Comparison of ENCODE assay signal across 22 cellular contexts in the genomic region with DNA sequence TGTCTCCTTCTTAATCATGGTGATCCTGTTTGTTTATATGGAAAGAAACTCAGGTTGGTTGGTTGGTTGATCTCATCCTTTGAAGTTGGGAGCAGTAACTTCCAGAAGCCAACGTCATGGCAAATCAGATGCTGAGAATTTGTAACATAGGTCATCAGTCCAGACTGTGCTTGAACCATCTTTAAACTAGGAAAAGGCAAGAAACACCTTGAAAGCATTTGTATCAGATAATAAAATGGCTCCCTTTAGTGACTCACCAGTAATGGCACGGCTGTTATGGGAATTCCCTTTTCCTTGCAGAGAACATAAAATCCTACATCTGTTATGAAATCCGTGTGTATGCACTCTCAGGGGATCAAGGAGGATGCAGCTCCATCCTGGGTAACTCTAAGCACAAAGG. TPM values are rescaled to one million over a fixed set of nuclear protein-coding genes. Genes with fewer than 3 reads are reported as not detected.
DNase-seq lines count a peak whose midpoint lies in the region; ATAC-seq and TF ChIP-seq lines count a peak whose summit lies in the region.
"Had no signal": no experiment of that assay in that cellular context is flagged by ENCODE, and none has a peak within 500 bp of the region (broad histone marks: within the 10 kb centered on the region; RNA-seq: fewer than 3 reads in every experiment).

No MANE protein-coding gene starts in this region.

- H3K4me3 ChIP-seq in choroid plexus epithelial cell (ENCODE audit: low read depth, low read length) (no peak overlapping the region), parathyroid adenoma (ENCODE audit: low read depth, low read length) (peak overlapping the region; percentile 11), adrenal gland (no peak overlapping the region)
- H3K4me3 ChIP-seq: GM23338, right lobe of liver, SK-N-MC, stomach, uterus had no signal

- H3K27ac ChIP-seq in parathyroid adenoma (peak overlapping the region; percentile 97), adrenal gland (no peak overlapping the region)
- H3K27ac ChIP-seq: stomach, uterus had no signal

- H3K27ac Mint-ChIP-seq in stimulated activated effector memory CD8-positive, alpha-beta T cell treated with anti-CD3 and anti-CD28 coated beads, Interleukin-12 subunit alpha, Interleukin-12 subunit beta, amount 100 ng/mL, for 72 hours: no peak overlapping the region
- H3K27ac Mint-ChIP-seq in T-cell: no peak overlapping the region
- H3K27ac Mint-ChIP-seq: activated naive CD4-positive, alpha-beta T cell treated with anti-CD3 and anti-CD28 coated beads, Interleukin-2, amount 10 ng/mL, durations not matched to agents 7 days and 5 days; GM23338; IgD-negative memory B cell had no signal

- H3K27me3 ChIP-seq in parathyroid adenoma (ENCODE audit: control insufficient read depth, insufficient read depth, low read length): no peaks in the 10 kb centered on the region
- no peaks in the 10 kb centered on the region for H3K27me3 ChIP-seq in adrenal gland
- H3K27me3 ChIP-seq: right lobe of liver, stomach, uterus had no signal

- H3K4me1 ChIP-seq in parathyroid adenoma (peaks cover 39% of the 10 kb centered on the region), adrenal gland (replicated peaks in 1 of 2) (no peaks in the 10 kb centered on the region)
- H3K4me1 ChIP-seq: uterus had no signal

- no peak overlapping the region for H2AFZ ChIP-seq in parathyroid adenoma
- H2AFZ ChIP-seq: GM23338 had no signal

- ATAC-seq in stimulated activated effector memory CD8-positive, alpha-beta T cell treated with anti-CD3 and anti-CD28 coated beads, Interleukin-12 subunit alpha, Interleukin-12 subunit beta, amount 100 ng/mL, for 72 hours: no peak
- ATAC-seq in T-cell (replicated peaks in 1 of 4) (no peak), GM21423 (IDR thresholded peaks at IDR 0.05; ENCODE audit: unreplicated experiment) (no peak)
- ATAC-seq: GM23338, left colon had no signal

- DNase-seq in Daoy (ENCODE audit: low read depth) (peak; percentile 46), NCI-H226 (peak; percentile 52), choroid plexus epithelial cell (ENCODE audit: low read depth) (peak; percentile 37), adrenal gland (no peak), T-cell (no peak)
- DNase-seq in stimulated activated effector memory CD8-positive, alpha-beta T cell treated with anti-CD3 and anti-CD28 coated beads, Interleukin-12 subunit alpha, Interleukin-12 subunit beta, amount 100 ng/mL, for 72 hours (ENCODE audit: low spot score in 2 of 2): no peak
- DNase-seq: activated CD4-positive, alpha-beta T cell treated with anti-CD3 and anti-CD28 coated beads for 48 hours; activated naive CD4-positive, alpha-beta T cell treated with anti-CD3 and anti-CD28 coated beads, Interleukin-2, amount 10 ng/mL, durations not matched to agents 7 days and 5 days; COR-L47; effector CD4-positive, alpha-beta T cell; GDM1; left colon; NCI-H2029 treated with DMSO at 0.1 percent for 48 hours; nucleus accumbens; right lobe of liver; stomach; uterus had no signal

- H3K36me3 ChIP-seq in parathyroid adenoma (ENCODE audit: control insufficient read depth, insufficient read depth, low read length) (no peaks in the 10 kb centered on the region), adrenal gland (replicated peaks in 1 of 2) (no peaks in the 10 kb centered on the region)
- H3K36me3 ChIP-seq: right lobe of liver, stomach, uterus had no signal

- no peaks in the 10 kb centered on the region for H3K9me3 ChIP-seq in parathyroid adenoma (ENCODE audit: control insufficient read depth, low read length)
- no peaks in the 10 kb centered on the region for H3K9me3 ChIP-seq in adrenal gland (replicated peaks in 1 of 3)
- H3K9me3 ChIP-seq: right lobe of liver, stomach, uterus had no signal

- 64 to 75% (median 69%) methylated on average over 3 of the region's 3 CpGs for WGBS in adrenal gland, 4 donors

- CTCF ChIA-PET in T-cell (lab: Charles Lee): no interaction called here

- peak overlapping the region; percentile 67 for H3K4me2 ChIP-seq in parathyroid adenoma (ENCODE audit: low read length)
- H3K4me2 ChIP-seq: GM23338 had no signal

- no peaks in the 10 kb centered on the region for H3K9me3 Mint-ChIP-seq in stimulated activated effector memory CD8-positive, alpha-beta T cell treated with anti-CD3 and anti-CD28 coated beads, Interleukin-12 subunit alpha, Interleukin-12 subunit beta, amount 100 ng/mL, for 72 hours
- no peaks in the 10 kb centered on the region for H3K9me3 Mint-ChIP-seq in T-cell
- H3K9me3 Mint-ChIP-seq: activated naive CD4-positive, alpha-beta T cell treated with anti-CD3 and anti-CD28 coated beads, Interleukin-2, amount 10 ng/mL, durations not matched to agents 7 days and 5 days; GM23338; IgD-negative memory B cell had no signal

- H3K4me1 Mint-ChIP-seq in stimulated activated effector memory CD8-positive, alpha-beta T cell treated with anti-CD3 and anti-CD28 coated beads, Interleukin-12 subunit alpha, Interleukin-12 subunit beta, amount 100 ng/mL, for 72 hours: no peaks in the 10 kb centered on the region
- H3K4me1 Mint-ChIP-seq in T-cell: no peaks in the 10 kb centered on the region
- H3K4me1 Mint-ChIP-seq: IgD-negative memory B cell had no signal

- peaks cover 80% of the 10 kb centered on the region for H3K36me3 Mint-ChIP-seq in stimulated activated effector memory CD8-positive, alpha-beta T cell treated with anti-CD3 and anti-CD28 coated beads, Interleukin-12 subunit alpha, Interleukin-12 subunit beta, amount 100 ng/mL, for 72 hours
- no peaks in the 10 kb centered on the region for H3K36me3 Mint-ChIP-seq in T-cell
- H3K36me3 Mint-ChIP-seq: IgD-negative memory B cell had no signal

- no peaks in the 10 kb centered on the region for H3K79me2 ChIP-seq in parathyroid adenoma

- no peak for TF ChIP-seq POLR2A in adrenal gland (IDR thresholded peaks at IDR 0.05)

- H3K4me3 Mint-ChIP-seq in stimulated activated effector memory CD8-positive, alpha-beta T cell treated with anti-CD3 and anti-CD28 coated beads, Interleukin-12 subunit alpha, Interleukin-12 subunit beta, amount 100 ng/mL, for 72 hours: no peak overlapping the region
- no peak overlapping the region for H3K4me3 Mint-ChIP-seq in T-cell
- H3K4me3 Mint-ChIP-seq: activated naive CD4-positive, alpha-beta T cell treated with anti-CD3 and anti-CD28 coated beads, Interleukin-2, amount 10 ng/mL, durations not matched to agents 7 days and 5 days; GM23338; IgD-negative memory B cell had no signal

- POLR2A ChIA-PET in T-cell (lab: Charles Lee): interaction anchor here in 1 of 2 donors (0.5 kb wide), 1 partner anchor 18 kb away, joined by 4 read pairs; no protein-coding TSS in a partner anchor

- no peak overlapping the region for H3K9ac ChIP-seq in parathyroid adenoma

- intact Hi-C loops in adrenal gland (cut with DNase I): no loop called here

- no peaks in the 10 kb centered on the region for H3K27me3 Mint-ChIP-seq in T-cell
- H3K27me3 Mint-ChIP-seq: activated naive CD4-positive, alpha-beta T cell treated with anti-CD3 and anti-CD28 coated beads, Interleukin-2, amount 10 ng/mL, durations not matched to agents 7 days and 5 days; IgD-negative memory B cell had no signal

- TF ChIP-seq CTCF in choroid plexus epithelial cell (conservative IDR thresholded peaks at IDR 0.05; ENCODE audit: low read depth, low read length) (no peak), parathyroid adenoma (IDR thresholded peaks at IDR 0.05) (no peak), adrenal gland (IDR thresholded peaks at IDR 0.05) (no peak)

RNA-seq across cellular contexts. Expression of a gene that starts 58.1 kb away (rescaled TPM):
- total RNA-seq in Daoy (2014; rRNA removed; shearing (Covaris generic)): 712 and 805 TPM in 2 replicates
- total RNA-seq in adrenal gland (100 to 1,000 TPM; 122 to 183 (median 154) TPM), T-cell (100 to 1,000 TPM; 125 to 157 (median 154) TPM)
- polyA plus RNA-seq in adrenal gland: 100 to 1,000 TPM in 1 of 3 donors, 10 to 100 TPM in 2; 59.7 to 226 (median 79.5) TPM

Comparison
In these comparisons a context has a peak if more than half of its experiments do, and no peak if none do; other contexts are left out.
1. DNase-seq: peak in Daoy (single experiment), NCI-H226 (single experiment) and choroid plexus epithelial cell (single experiment); none in stimulated activated effector memory CD8-positive, alpha-beta T cell treated with anti-CD3 and anti-CD28 coated beads, Interleukin-12 subunit alpha, Interleukin-12 subunit beta, amount 100 ng/mL, for 72 hours (0 of 2), adrenal gland (0 of 7) and T-cell (0 of 34).